22 cellular contexts compared by ENCODE assay signal in genomic region chr1:90876098-90876497, GRCh38.
"Had no signal": no experiment of that assay in that cellular context is flagged by ENCODE, and none has a peak within 500 bp of the region (broad histone marks: within the 10 kb centered on the region; RNA-seq: fewer than 3 reads in every experiment).

No MANE protein-coding gene starts in this region.

- H3K27ac ChIP-seq: colonic mucosa, esophagus squamous epithelium, ovary, right lobe of liver, thoracic aorta, transverse colon, upper lobe of right lung, uterus had no signal

- DNase-seq: central memory CD4-positive, alpha-beta T cell; colonic mucosa; effector memory CD8-positive, alpha-beta T cell; erythroblast; esophagus squamous epithelium; foreskin melanocyte; mesendoderm; naive thymus-derived CD8-positive, alpha-beta T cell; occipital lobe; ovary; right lobe of liver; stimulated activated CD4-positive, alpha-beta T cell treated with anti-CD3 and anti-CD28 coated beads, Interleukin-12 subunit alpha, Interleukin-12 subunit beta, amount 100 ng/mL, for 4 hours; stimulated activated CD4-positive, alpha-beta T cell treated with anti-CD3 and anti-CD28 coated beads, Interleukin-1b, Interleukin-23, amount 100 ng/mL, for 48 hours; stimulated activated CD4-positive, alpha-beta T cell treated with anti-CD3 and anti-CD28 coated beads, Interleukin-4, amount 100 ng/mL, for 1 hour; stimulated activated CD8-positive, alpha-beta memory T cell treated with anti-CD3 and anti-CD28 coated beads, Interleukin-4, amount 100 ng/mL, for 48 hours; stimulated activated naive CD4-positive, alpha-beta T cell; stimulated activated naive CD8-positive, alpha-beta T cell treated with anti-CD3 and anti-CD28 coated beads, Interleukin-15, amount 100 ng/mL, for 72 hours; transverse colon; upper lobe of right lung; uterus had no signal

- H3K27me3 Mint-ChIP-seq: dendritic cell treated with granulocyte-macrophage colony-stimulating factor and Interleukin-4, amounts not matched to agents 40 ng/mL and 50 ng/mL, for 4 days; stimulated activated naive CD8-positive, alpha-beta T cell treated with anti-CD3 and anti-CD28 coated beads, Interleukin-15, amount 100 ng/mL, for 72 hours had no signal

- H3K4me1 Mint-ChIP-seq: naive thymus-derived CD8-positive, alpha-beta T cell; stimulated activated naive CD8-positive, alpha-beta T cell treated with anti-CD3 and anti-CD28 coated beads, Interleukin-15, amount 100 ng/mL, for 72 hours had no signal

- H3K27ac Mint-ChIP-seq: dendritic cell treated with granulocyte-macrophage colony-stimulating factor and Interleukin-4, amounts not matched to agents 40 ng/mL and 50 ng/mL, for 4 days; effector memory CD8-positive, alpha-beta T cell; stimulated activated naive CD8-positive, alpha-beta T cell treated with anti-CD3 and anti-CD28 coated beads, Interleukin-15, amount 100 ng/mL, for 72 hours had no signal

- H3K4me3 Mint-ChIP-seq: dendritic cell treated with granulocyte-macrophage colony-stimulating factor and Interleukin-4, amounts not matched to agents 40 ng/mL and 50 ng/mL, for 4 days; effector memory CD8-positive, alpha-beta T cell; naive thymus-derived CD8-positive, alpha-beta T cell; stimulated activated naive CD8-positive, alpha-beta T cell treated with anti-CD3 and anti-CD28 coated beads, Interleukin-15, amount 100 ng/mL, for 72 hours had no signal
